In the genomic region with DNA sequence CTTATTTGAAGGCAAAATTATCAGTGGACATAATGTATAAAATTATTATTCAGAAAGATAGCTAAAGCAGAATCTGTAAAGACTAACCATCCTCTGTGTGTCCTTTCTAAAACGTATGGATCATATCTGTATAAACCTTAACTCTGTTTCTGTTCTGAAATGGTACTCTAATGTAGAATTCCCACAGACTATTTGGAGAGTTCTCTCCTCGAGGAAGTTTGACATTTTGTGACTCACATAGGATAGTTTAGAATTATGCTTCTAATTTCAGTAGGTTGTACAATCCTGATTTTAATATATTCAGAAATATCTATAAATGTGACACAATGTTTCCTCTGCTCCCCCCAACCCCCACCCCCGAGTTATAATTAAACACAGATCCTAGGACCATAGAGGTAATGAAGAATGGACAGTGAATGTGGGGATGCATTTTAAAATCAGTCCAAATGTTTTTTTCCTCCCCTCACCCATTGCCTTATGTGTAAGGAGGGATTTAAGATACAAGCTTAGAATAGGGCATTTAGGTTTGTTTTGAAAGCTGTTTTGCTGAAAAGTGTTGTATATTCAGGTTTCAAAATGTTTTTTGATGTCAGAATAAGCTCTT, we compare ENCODE assay signal across 12 cellular contexts.
DNase-seq lines count a peak whose midpoint lies in the region; ATAC-seq and TF ChIP-seq lines count a peak whose summit lies in the region.
"Had no signal": no experiment of that assay in that cellular context is flagged by ENCODE, and none has a peak within 500 bp of the region (broad histone marks: within the 10 kb centered on the region; RNA-seq: fewer than 3 reads in every experiment).

No MANE protein-coding gene starts in this region.

- H3K27ac ChIP-seq in GM23248 (peak overlapping the region; percentile 65), hepatocyte (peak overlapping the region; percentile 74)
- H3K27ac ChIP-seq: vagina had no signal

- no peaks in the 10 kb centered on the region for H3K27me3 ChIP-seq in GM23248 (replicated peaks; ENCODE audit: insufficient read depth)
- H3K27me3 ChIP-seq in adipocyte (replicated peaks; ENCODE audit: control insufficient read depth, insufficient read depth, low read length) = no peaks in the 10 kb centered on the region
- H3K27me3 ChIP-seq in hepatocyte = no peaks in the 10 kb centered on the region
- no peaks in the 10 kb centered on the region for H3K27me3 ChIP-seq in skeletal muscle satellite cell (ENCODE audit: control insufficient read depth, insufficient read depth, low read length)
- H3K27me3 ChIP-seq: vagina had no signal

- peak; percentile 36 for DNase-seq in GM23248
- DNase-seq in adipocyte (ENCODE audit: low read depth) = peak; percentile 54
- DNase-seq in hepatocyte (ENCODE audit: low spot score) = no peak
- no peak for DNase-seq in AG08395 (ENCODE audit: low spot score)
- no peak for DNase-seq in GM10248 (ENCODE audit: extremely low spot score)
- DNase-seq in middle frontal gyrus (ENCODE audit: extremely low spot score, low spot score) = no peak
- DNase-seq: activated CD8-positive, alpha-beta memory T cell treated with anti-CD3 and anti-CD28 coated beads, Interleukin-2, amount 10 ng/mL, durations not matched to agents 7 days and 5 days; effector CD4-positive, alpha-beta T cell; MM.1S had no signal

- POLR2A ChIA-PET in GM10248 (lab: Yijun Ruan, JAX) = no interaction called here

- no peak for ATAC-seq in GM21423 (IDR thresholded peaks at IDR 0.05; ENCODE audit: unreplicated experiment)
- ATAC-seq: activated CD8-positive, alpha-beta memory T cell treated with anti-CD3 and anti-CD28 coated beads, Interleukin-2, amount 10 ng/mL, durations not matched to agents 7 days and 5 days had no signal

- H3K9me2 ChIP-seq in GM23248 (ENCODE audit: insufficient read depth) (no peaks in the 10 kb centered on the region), hepatocyte (replicated peaks; ENCODE audit: insufficient read depth) (no peaks in the 10 kb centered on the region)

- H4K20me1 ChIP-seq in GM23248 (ENCODE audit: insufficient read depth) (no peaks in the 10 kb centered on the region), hepatocyte (ENCODE audit: insufficient read depth, poor library complexity, severe bottlenecking) (no peaks in the 10 kb centered on the region)

- in situ Hi-C loops in GM23248 (cut with MboI) = loop anchor here (25.0 kb wide), 1 partner anchor 818 kb away; no protein-coding TSS in a partner anchor

- H3K4me3 ChIP-seq in GM23248 = peak overlapping the region; percentile 64
- peak overlapping the region; percentile 50 for H3K4me3 ChIP-seq in adipocyte (ENCODE audit: low read length)
- peak overlapping the region; percentile 3 for H3K4me3 ChIP-seq in hepatocyte
- H3K4me3 ChIP-seq in skeletal muscle satellite cell (ENCODE audit: low read length) = no peak overlapping the region

- TF ChIP-seq CTCF in hepatocyte (IDR thresholded peaks at IDR 0.05; ENCODE audit: poor library complexity) = no peak
- TF ChIP-seq CTCF in GM10248 (IDR thresholded peaks at IDR 0.05; ENCODE audit: control extremely low read depth, extremely low read depth, low read depth, missing control alignments) = no peak

- H2AFZ ChIP-seq in GM23248 = peak overlapping the region; percentile 78
- peak overlapping the region; percentile 40 for H2AFZ ChIP-seq in hepatocyte

- H3K9ac ChIP-seq in GM23248 (peak overlapping the region; percentile 64), adipocyte (ENCODE audit: low read length) (no peak overlapping the region), skeletal muscle satellite cell (ENCODE audit: low read depth, low read length) (peak overlapping the region; percentile 42)

- WGBS in GM23248 (ENCODE audit: low coverage in 1 of 2, low lambda C conversion rate in 2 of 2, missing lambda C conversion rate in 2 of 2), 2 experiments = 35 to 38% methylated on average over 3 of the region's 3 CpGs
- 52% methylated on average over 3 of the region's 3 CpGs for WGBS in hepatocyte (ENCODE audit: low lambda C conversion rate, missing lambda C conversion rate)

- H3F3A ChIP-seq in GM23248 (ENCODE audit: insufficient read depth) = peaks cover 12% of the 10 kb centered on the region; the same call in 1 of the 2 replicates

- CTCF ChIA-PET in GM10248 (lab: Yijun Ruan, JAX) = interaction anchor here (3.0 to 4.1 kb wide), 2 partner anchors 12 to 24 kb away, joined by 13 to 15 read pairs; no protein-coding TSS in a partner anchor

- H3K9me3 ChIP-seq in GM23248 (ENCODE audit: low read depth) (no peaks in the 10 kb centered on the region), adipocyte (ENCODE audit: control insufficient read depth, low read length) (no peaks in the 10 kb centered on the region), hepatocyte (ENCODE audit: low read depth) (no peaks in the 10 kb centered on the region), skeletal muscle satellite cell (replicated peaks; ENCODE audit: low read length) (no peaks in the 10 kb centered on the region)
- H3K9me3 ChIP-seq: vagina had no signal

- H3K36me3 ChIP-seq in GM23248 (ENCODE audit: low read depth) (no peaks in the 10 kb centered on the region), adipocyte (ENCODE audit: control insufficient read depth, insufficient read depth, low read length, severe bottlenecking) (no peaks in the 10 kb centered on the region), hepatocyte (replicated peaks; ENCODE audit: insufficient read depth, low read depth) (no peaks in the 10 kb centered on the region), skeletal muscle satellite cell (ENCODE audit: insufficient read depth, low read length) (no peaks in the 10 kb centered on the region)
- H3K36me3 ChIP-seq: vagina had no signal

- H3K4me1 ChIP-seq in GM23248 (ENCODE audit: insufficient read depth) = peaks cover 16% of the 10 kb centered on the region
- H3K4me1 ChIP-seq in adipocyte (ENCODE audit: control insufficient read depth, insufficient read depth, low read length) = peaks cover 11% of the 10 kb centered on the region
- no peaks in the 10 kb centered on the region for H3K4me1 ChIP-seq in hepatocyte (ENCODE audit: insufficient read depth)
- H3K4me1 ChIP-seq in skeletal muscle satellite cell (ENCODE audit: control insufficient read depth, insufficient read depth, low read length) = peaks cover 15% of the 10 kb centered on the region
- H3K4me1 ChIP-seq: vagina had no signal

- no peaks in the 10 kb centered on the region for H3K79me2 ChIP-seq in GM23248 (ENCODE audit: insufficient read depth)
- no peaks in the 10 kb centered on the region for H3K79me2 ChIP-seq in hepatocyte

- H3K4me2 ChIP-seq in GM23248 (ENCODE audit: unreplicated experiment) (peak overlapping the region; percentile 82), hepatocyte (peak overlapping the region; percentile 59), skeletal muscle satellite cell (ENCODE audit: low read length) (peak overlapping the region; percentile 67)

Comparison
In these comparisons a context has a peak if more than half of its experiments do, and no peak if none do; other contexts are left out.
1. DNase-seq: peak in GM23248 (single experiment) and adipocyte (single experiment); none in hepatocyte (single experiment), AG08395 (single experiment), GM10248 (single experiment) and middle frontal gyrus (single experiment).
2. Peak in every context shown above with its lines, with median percentiles within 50 percentile points of each other: H3K4me2 ChIP-seq.